In the genomic region with DNA sequence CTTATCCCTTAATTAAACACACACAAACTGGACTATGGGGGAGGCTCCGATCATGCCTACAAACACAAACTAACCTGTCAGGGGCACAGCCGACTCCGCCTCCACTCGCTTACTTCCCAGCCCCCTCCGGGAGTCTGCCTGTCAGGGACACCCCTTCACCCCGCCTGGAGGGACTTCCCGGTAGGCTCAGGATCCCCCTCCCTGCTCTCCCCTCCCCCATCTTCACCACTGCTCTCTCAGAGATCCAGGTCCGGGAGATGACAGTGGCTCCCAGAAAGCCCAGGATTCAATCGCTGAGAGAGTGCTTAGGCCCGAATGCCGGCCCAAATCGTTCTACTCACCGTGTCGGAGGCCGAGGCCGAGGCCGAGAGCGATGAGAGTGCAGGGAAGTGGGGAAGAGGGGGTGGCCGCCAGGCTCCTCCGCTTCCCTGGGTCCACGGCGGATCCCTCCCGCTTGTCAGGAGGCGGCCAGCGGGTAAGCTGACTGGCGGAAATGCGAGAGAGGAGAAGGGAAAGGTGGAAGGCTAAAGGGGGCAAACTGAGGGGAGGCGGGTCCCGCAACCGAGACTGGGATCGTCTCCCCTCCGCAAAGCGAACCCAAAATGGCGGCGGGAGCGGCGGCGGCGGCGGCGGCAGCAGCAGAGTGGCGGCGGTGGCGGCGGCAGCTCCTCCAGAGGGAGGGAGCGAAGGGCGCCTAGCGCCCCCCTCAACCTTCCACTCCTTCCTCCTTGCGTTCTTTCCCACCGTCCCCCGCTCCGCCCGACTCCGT, we compare ENCODE assay signal across 8 cellular contexts. TPM values are rescaled to one million over a fixed set of nuclear protein-coding genes. Genes with fewer than 3 reads are reported as not detected.
DNase-seq lines count a peak whose midpoint lies in the region; ATAC-seq and TF ChIP-seq lines count a peak whose summit lies in the region.
"Not testable (repeated sequence)": the region's sequence is repeated elsewhere in the genome, so short reads cannot be mapped to it uniquely, and the experiment has no call there.

No MANE protein-coding gene starts in this region.

- H3K27ac Mint-ChIP-seq in WTC11, result peak overlapping the region; percentile 94

- RAD21 ChIA-PET in HCT116 (lab: Charles Lee; ENCODE audit: low non-redundant PET in 1 of 2, low total read pairs in 2 of 2, uncharacterized antibody in 2 of 2, unreplicated experiment in 2 of 2), result not testable (repeated sequence)

- DNase-seq in HCT116 (ENCODE audit: low read depth, low spot score), result not testable (repeated sequence)
- peak; percentile 33 for DNase-seq in M059J (ENCODE audit: low read depth)
- DNase-seq in WTC11 (ENCODE audit: low spot score), result peak; percentile 67
- DNase-seq in anterior cingulate cortex (lab: John Stamatoyannopoulos, UW), result peak in 44 of 58 donors; percentile 1 to 78 (median 54)
- DNase-seq in heart right ventricle, result peak; percentile 25 to 59
- peak; percentile 24 for DNase-seq in omental fat pad (ENCODE audit: low spot score)
- peak; percentile 71 for DNase-seq in stimulated activated naive CD4-positive, alpha-beta T cell treated with Interleukin-2 at 50 U/mL for 16 hours (lab: John Stamatoyannopoulos, UW)

- POLR2A ChIA-PET in HCT116 (lab: Charles Lee); WTC11 (lab: Charles Lee): not testable (repeated sequence)

- H2AFZ ChIP-seq in HCT116 (ENCODE audit: low read depth, low read length, poor library complexity, severe bottlenecking), result not testable (repeated sequence)

- H3K9me3 ChIP-seq in ES-I3 (ENCODE audit: control insufficient read depth, insufficient read depth, low read length); HCT116 (ENCODE audit: control insufficient read depth in 1 of 2, insufficient read depth in 1 of 2, low read depth in 1 of 2, low read length in 2 of 2); heart right ventricle: not testable (repeated sequence)

- peak overlapping the region; percentile 98 for H3K27ac ChIP-seq in HCT116 (ENCODE audit: low read depth, low read length)
- peak overlapping the region; percentile 92 to 100 (median 98) for H3K27ac ChIP-seq in heart right ventricle

- H3K79me2 ChIP-seq in HCT116 (ENCODE audit: insufficient read depth, low read length), result peaks cover 86% of the 10 kb centered on the region

- not testable (repeated sequence) for TF ChIP-seq RAD21 in HCT116 (IDR thresholded peaks at IDR 0.05; ENCODE audit: low read depth)

- 0 to 1% methylated on average over 32 to 48 of the region's 54 CpGs for WGBS in heart right ventricle, 2 donors

- intact Hi-C loops in HCT116 (cut with micrococcal nuclease), result not testable (repeated sequence)
- intact Hi-C loops in heart right ventricle (cut with DNase I), result loop anchor here in 1 of 10 donors (2.0 kb wide), 1 partner anchor 183 kb away; no protein-coding TSS in a partner anchor

- not testable (repeated sequence) for TF ChIP-seq POLR2A in HCT116 (IDR thresholded peaks at IDR 0.05; ENCODE audit: borderline replicate concordance, extremely low read depth, insufficient read depth, insufficient read length)

- H3K4me3 Mint-ChIP-seq in WTC11, result peak overlapping the region; percentile 99

- not testable (repeated sequence) for H3K36me3 ChIP-seq in ES-I3 (ENCODE audit: insufficient read depth, low read length); HCT116 (ENCODE audit: control insufficient read depth in 1 of 2, insufficient read depth in 2 of 2, low read length in 2 of 2)
- peaks cover 0 to 18% (median 0%) of the 10 kb centered on the region in 9 donors for H3K36me3 ChIP-seq in heart right ventricle

- H3K4me2 ChIP-seq in HCT116 (ENCODE audit: low read length), result peak overlapping the region; percentile 85

- BruUV-seq in HCT116 (replicated peaks; lab: Mats Ljungman, UMichigan), result not testable (repeated sequence)

- not testable (repeated sequence) for H3K9me3 Mint-ChIP-seq in WTC11

- H3K9ac ChIP-seq in ES-I3 (ENCODE audit: low read depth, low read length) (peak overlapping the region; percentile 99), HCT116 (ENCODE audit: low read length) (peak overlapping the region; percentile 94)

- H3K4me3 ChIP-seq in HCT116 (replicated peaks in 1 of 2; ENCODE audit: low read depth in 1 of 2, low read length in 2 of 2) (peak overlapping the region; percentile 76 to 94), heart right ventricle (peak overlapping the region; percentile 91 to 98 (median 96))

- not testable (repeated sequence) for H3K27me3 Mint-ChIP-seq in WTC11 (ENCODE audit: low read depth)

- not testable (repeated sequence) for H3K36me3 Mint-ChIP-seq in WTC11

- H3K27me3 ChIP-seq in HCT116 (ENCODE audit: insufficient read depth, low read length); heart right ventricle: not testable (repeated sequence)

- CTCF ChIA-PET in HCT116 (lab: Charles Lee); WTC11 (lab: Charles Lee): not testable (repeated sequence)

- not testable (repeated sequence) for TF ChIP-seq CTCF in HCT116 (IDR thresholded peaks at IDR 0.05 in 2 of 3, conservative IDR thresholded peaks at IDR 0.05 in 1 of 3; ENCODE audit: borderline replicate concordance in 1 of 3, insufficient read depth in 1 of 3, low read depth in 2 of 3, low read length in 2 of 3); WTC11 (IDR thresholded peaks at IDR 0.05); heart right ventricle (IDR thresholded peaks at IDR 0.05); omental fat pad (IDR thresholded peaks at IDR 0.05)

- H3K9me2 ChIP-seq in HCT116 (ENCODE audit: insufficient read depth), result not testable (repeated sequence)

- ATAC-seq in HCT116 (peak; percentile 41), WTC11 (peak; percentile 14), heart right ventricle (peak; percentile 34 to 75 (median 58)), omental fat pad (ENCODE audit: low FRiP score) (peak; percentile 54)

- H3K4me1 ChIP-seq in ES-I3 (ENCODE audit: insufficient read depth, low read length); HCT116 (ENCODE audit: control insufficient read depth in 1 of 2, insufficient read depth in 2 of 2, low read length in 2 of 2): not testable (repeated sequence)
- peaks cover 8 to 52% (median 42%) of the 10 kb centered on the region in 9 donors for H3K4me1 ChIP-seq in heart right ventricle

- not testable (repeated sequence) for H4K20me1 ChIP-seq in HCT116 (ENCODE audit: insufficient read depth)

- peaks cover 17% of the 10 kb centered on the region for H3K4me1 Mint-ChIP-seq in WTC11

TF ChIP-seq in HCT116, 20 proteins besides CTCF, POLR2A, EP300 and RAD21:
- TF ChIP-seq EGR1 (IDR thresholded peaks at IDR 0.05; ENCODE audit: low read depth) (0 out of 2 replicates have a peak, but pooled peaks have one; percentile 28), YY1 (IDR thresholded peaks at IDR 0.05; ENCODE audit: extremely low read depth, insufficient replicate concordance, low read depth, low read length) (peak; percentile 87)

TF ChIP-seq in WTC11, 78 proteins besides CTCF, POLR2A, EP300 and RAD21 (continues in another document):
- TF ChIP-seq USF1 (CRISPR knock-in tag; IDR thresholded peaks at IDR 0.05) (0 out of 2 replicates have a peak, but pooled peaks have one; percentile 12), ZNF281 (CRISPR knock-in tag; IDR thresholded peaks at IDR 0.05) (0 out of 2 replicates have a peak, but pooled peaks have one; percentile 9), ZNF232 (CRISPR knock-in tag; IDR thresholded peaks at IDR 0.05) (0 out of 2 replicates have a peak, but pooled peaks have one; percentile 36)

RNA-seq across cellular contexts. Expression of gene ASH1L, which starts 0.6 kb away (rescaled TPM):
- total RNA-seq in HCT116 (2021; ENCODE audit: unreplicated experiment) (30.5 TPM), WTC11 (2021) (26.6 to 29.3 TPM (median 27.0 TPM) in 3 replicates), heart right ventricle (10 to 100 TPM; 42.0 to 56.8 (median 48.2) TPM), omental fat pad (10 to 100 TPM; 60.8 to 72.2 (median 65.6) TPM)
- 12.6 and 13.9 TPM in 2 replicates for polyA plus RNA-seq in HCT116 (2012)
- total RNA-seq in M059J (2014; rRNA removed; shearing (Covaris generic)), result 12.4 and 23.4 TPM in 2 replicates
- polyA plus RNA-seq in heart right ventricle, result 10 to 100 TPM in 1 of 2 donors, 1 to 10 TPM in 1; 5.1 to 10.9 TPM

RNA-seq across cellular contexts. Expression of gene MSTO1, which starts 48.0 kb away (rescaled TPM):
- total RNA-seq in HCT116 (2021; ENCODE audit: unreplicated experiment) (56.4 TPM), WTC11 (2021) (44.6 to 61.7 TPM (median 46.3 TPM) in 3 replicates), heart right ventricle (10 to 100 TPM; 14.8 to 20.3 (median 16.8) TPM), omental fat pad (10 to 100 TPM; 16.8 to 50.9 (median 18.4) TPM)
- 36.8 and 39.4 TPM in 2 replicates for polyA plus RNA-seq in HCT116 (2012)
- total RNA-seq in M059J (2014; rRNA removed; shearing (Covaris generic)), result 10.9 and 21.0 TPM in 2 replicates
- 10 to 100 TPM; 23.2 TPM for polyA plus RNA-seq in heart right ventricle
